In the genomic region with DNA sequence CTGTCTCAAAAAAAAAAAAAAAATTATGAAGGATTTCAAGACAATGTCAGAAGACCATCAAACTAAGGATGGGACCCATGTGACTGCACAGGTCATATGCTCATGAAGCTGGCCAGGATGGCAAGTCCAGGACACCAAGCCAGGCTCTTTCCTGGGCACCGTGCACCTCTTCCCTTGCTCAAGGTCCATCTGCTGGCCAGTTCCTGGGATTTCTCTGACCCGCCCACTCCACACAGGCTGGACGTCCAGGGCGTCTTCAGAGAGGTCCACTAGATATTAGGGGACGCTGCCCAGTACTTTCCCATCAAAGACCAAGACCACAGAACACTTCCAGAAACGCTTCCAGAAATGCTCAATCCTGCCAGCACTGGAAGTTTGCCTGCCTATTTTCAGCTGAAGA, we compare ENCODE assay signal across 25 cellular contexts. TPM values are rescaled to one million over a fixed set of nuclear protein-coding genes. Genes with fewer than 3 reads are reported as not detected.
DNase-seq lines count a peak whose midpoint lies in the region; ATAC-seq and TF ChIP-seq lines count a peak whose summit lies in the region.
"Had no signal": no experiment of that assay in that cellular context is flagged by ENCODE, and none has a peak within 500 bp of the region (broad histone marks: within the 10 kb centered on the region; RNA-seq: fewer than 3 reads in every experiment).

No MANE protein-coding gene starts in this region.

- no peaks in the 10 kb centered on the region for H3K27me3 Mint-ChIP-seq in IgD-negative memory B cell

- DNase-seq in coronary artery (ENCODE audit: low spot score) (no peak), NCI-H2029 (lab: John Stamatoyannopoulos, UW) (no peak), pons (ENCODE audit: low spot score) (no peak)
- DNase-seq: activated CD4-positive, CD25-positive, alpha-beta regulatory T cell; activated naive CD4-positive, alpha-beta T cell treated with Interleukin-2 at 50 U/mL for 16 hours; activated T-cell treated with anti-CD3 and anti-CD28 coated beads, Interleukin-2, amount 50 U/mL, for 1 hour; CD8-positive, alpha-beta T cell; cerebellar nuclear complex; effector CD8-positive, alpha-beta T cell; GDM1; kidney glomerular epithelial cell; mammary epithelial cell; naive thymus-derived CD8-positive, alpha-beta T cell; NCI-H1694; NCI-H774; ovary; right lobe of liver had no signal

- H3K4me3 ChIP-seq in coronary artery (no peak overlapping the region), muscle layer of colon (ENCODE audit: low read depth in 1 of 2, low read length in 2 of 2) (no peak overlapping the region), stomach smooth muscle (ENCODE audit: low read length in 2 of 2) (no peak overlapping the region)
- H3K4me3 ChIP-seq: ovary, right lobe of liver, suprapubic skin had no signal

- H3K27me3 ChIP-seq in muscle layer of colon (ENCODE audit: control insufficient read depth in 1 of 2, insufficient read depth in 2 of 2, low read length in 2 of 2), result no peaks in the 10 kb centered on the region
- H3K27me3 ChIP-seq in stomach smooth muscle (ENCODE audit: control insufficient read depth in 1 of 2, insufficient read depth in 2 of 2, low read length in 2 of 2), result no peaks in the 10 kb centered on the region
- H3K27me3 ChIP-seq: ovary, right lobe of liver, suprapubic skin had no signal

- H3K4me1 ChIP-seq in muscle layer of colon (ENCODE audit: insufficient read depth, low read length), result peaks cover 47% of the 10 kb centered on the region
- peaks cover 56% of the 10 kb centered on the region for H3K4me1 ChIP-seq in stomach smooth muscle (ENCODE audit: control insufficient read depth, insufficient read depth, low read length)

- peaks cover 8 to 18% (median 10%) of the 10 kb centered on the region in 3 donors for H3K4me1 Mint-ChIP-seq in IgD-negative memory B cell

- H3K36me3 ChIP-seq in muscle layer of colon (ENCODE audit: insufficient read depth, low read length), result no peaks in the 10 kb centered on the region
- H3K36me3 ChIP-seq in stomach smooth muscle (ENCODE audit: control insufficient read depth in 2 of 2, insufficient read depth in 2 of 2, low read length in 2 of 2), result no peaks in the 10 kb centered on the region
- H3K36me3 ChIP-seq: ovary, right lobe of liver, suprapubic skin had no signal

- peak overlapping the region; percentile 46 to 100 (median 99) for H3K27ac Mint-ChIP-seq in IgD-negative memory B cell
- H3K27ac Mint-ChIP-seq: CD8-positive, alpha-beta T cell had no signal

- H3K9ac ChIP-seq in muscle layer of colon (ENCODE audit: low read length), result no peak overlapping the region
- peak overlapping the region in 1 of 2 donors; percentile 29 for H3K9ac ChIP-seq in stomach smooth muscle (ENCODE audit: low read length in 2 of 2)
- H3K9ac ChIP-seq: KMS-11 had no signal

- no peaks in the 10 kb centered on the region for H3K36me3 Mint-ChIP-seq in IgD-negative memory B cell
- H3K36me3 Mint-ChIP-seq: CD8-positive, alpha-beta T cell; naive thymus-derived CD8-positive, alpha-beta T cell had no signal

- TF ChIP-seq CTCF in coronary artery (IDR thresholded peaks at IDR 0.05), result no peak

- H3K9me3 Mint-ChIP-seq in IgD-negative memory B cell, result peaks cover 0 to 1% (median 0%) of the 10 kb centered on the region in 3 donors
- H3K9me3 Mint-ChIP-seq: CD8-positive, alpha-beta T cell; naive thymus-derived CD8-positive, alpha-beta T cell had no signal

- H3K27ac ChIP-seq in coronary artery (peak overlapping the region; percentile 98 to 99), muscle layer of colon (ENCODE audit: low read depth, low read length) (peak overlapping the region; percentile 83), stomach smooth muscle (ENCODE audit: low read length) (peak overlapping the region; percentile 73)
- H3K27ac ChIP-seq: KMS-11, ovary, right lobe of liver had no signal

- H3K4me3 Mint-ChIP-seq in IgD-negative memory B cell, result peak overlapping the region in 1 of 4 donors; percentile 57
- H3K4me3 Mint-ChIP-seq: CD8-positive, alpha-beta T cell had no signal

- ATAC-seq in activated CD4-positive, CD25-positive, alpha-beta regulatory T cell treated with anti-CD3 and anti-CD28 coated beads, Interleukin-2, amount 50 U/mL, for 24 hours, result no peak
- ATAC-seq in HG03108 (IDR thresholded peaks at IDR 0.05; ENCODE audit: unreplicated experiment), result no peak
- ATAC-seq: CD8-positive, alpha-beta T cell; naive thymus-derived CD8-positive, alpha-beta T cell; right lobe of liver had no signal

- H3K9me3 ChIP-seq in muscle layer of colon (ENCODE audit: low read length) (no peaks in the 10 kb centered on the region), stomach smooth muscle (ENCODE audit: control insufficient read depth in 2 of 2, low read length in 2 of 2) (no peaks in the 10 kb centered on the region)
- H3K9me3 ChIP-seq: ovary, right lobe of liver, suprapubic skin had no signal

RNA-seq across cellular contexts. Expression of a gene that starts 14.3 kb away (rescaled TPM):
- not detected for polyA plus RNA-seq in IgD-negative memory B cell
- polyA plus RNA-seq: esophagus; mammary epithelial cell; naive thymus-derived CD8-positive, alpha-beta T cell; ovary had no signal
